In genomic region chr9:106859957-106860715, GRCh38 we compare ENCODE assay signal across 1 cellular context.
TF ChIP-seq lines count a peak whose summit lies in the region.

No MANE protein-coding gene starts in this region.

TF ChIP-seq in HEK293, 187 proteins besides CTCF, POLR2A, EP300 and RAD21 (continued from another document and continues in another):
- TF ChIP-seq PRDM2 (tag by site-specific recombination; IDR thresholded peaks at IDR 0.05; ENCODE audit: borderline replicate concordance) = no peak
- TF ChIP-seq ZNF596 (tag by site-specific recombination; IDR thresholded peaks at IDR 0.05) = 0 out of 2 replicates have a peak, but pooled peaks have one; percentile 5
- TF ChIP-seq ZBTB26 (tag by site-specific recombination; optimal IDR thresholded peaks at IDR 0.05) = peak; percentile 44
- TF ChIP-seq ZFHX2 (tag by site-specific recombination; conservative IDR thresholded peaks at IDR 0.05) = no peak
- no peak for TF ChIP-seq ZNF202 (tag by site-specific recombination; IDR thresholded peaks at IDR 0.05; ENCODE audit: borderline replicate concordance)
- no peak for TF ChIP-seq REPIN1 (tag by site-specific recombination; IDR thresholded peaks at IDR 0.05; ENCODE audit: low read depth)
- TF ChIP-seq ZNF335 (tag by site-specific recombination; conservative IDR thresholded peaks at IDR 0.05) = peak; percentile 86
- TF ChIP-seq ZNF248 (tag by site-specific recombination; IDR thresholded peaks at IDR 0.05) = no peak
- no peak for TF ChIP-seq ZNF311 (tag by site-specific recombination; IDR thresholded peaks at IDR 0.05; ENCODE audit: borderline replicate concordance)
- TF ChIP-seq ZNF560 (tag by site-specific recombination; IDR thresholded peaks at IDR 0.05; ENCODE audit: borderline replicate concordance) = no peak
- no peak for TF ChIP-seq REST (tag by site-specific recombination; IDR thresholded peaks at IDR 0.05)
- no peak for TF ChIP-seq ZNF184 (tag by site-specific recombination; IDR thresholded peaks at IDR 0.05)
- peak; percentile 23 for TF ChIP-seq PRDM10 (tag by site-specific recombination; IDR thresholded peaks at IDR 0.05)
- TF ChIP-seq ZBTB17 (tag by site-specific recombination; IDR thresholded peaks at IDR 0.05) = 0 out of 2 replicates have a peak, but pooled peaks have one; percentile 28
- no peak for TF ChIP-seq ZNF621 (tag by site-specific recombination; IDR thresholded peaks at IDR 0.05)
- no peak for TF ChIP-seq ZNF239 (tag by site-specific recombination; IDR thresholded peaks at IDR 0.05)
- peak; percentile 26; the same call in 1 of the 2 replicates for TF ChIP-seq ZNF600 (tag by site-specific recombination; IDR thresholded peaks at IDR 0.05)
- TF ChIP-seq ZNF629 (tag by site-specific recombination; IDR thresholded peaks at IDR 0.05) = no peak
- TF ChIP-seq WT1 (tag by site-specific recombination; IDR thresholded peaks at IDR 0.05) = no peak
- peak; percentile 50; the same call in 1 of the 2 replicates for TF ChIP-seq ZNF366 (tag by site-specific recombination; conservative IDR thresholded peaks at IDR 0.05)
- TF ChIP-seq GFI1B (tag by site-specific recombination; IDR thresholded peaks at IDR 0.05) = no peak
- TF ChIP-seq ZNF792 (tag by site-specific recombination; IDR thresholded peaks at IDR 0.05) = no peak
- TF ChIP-seq ZNF433 (tag by site-specific recombination; IDR thresholded peaks at IDR 0.05; ENCODE audit: low read depth) = no peak
- TF ChIP-seq SETDB1 (IDR thresholded peaks at IDR 0.05; ENCODE audit: insufficient read length, low read length) = no peak
- no peak for TF ChIP-seq ZNF10 (tag by site-specific recombination; IDR thresholded peaks at IDR 0.05)
- TF ChIP-seq YY1 (tag by site-specific recombination; IDR thresholded peaks at IDR 0.05) = no peak
- no peak for TF ChIP-seq ZNF132 (tag by site-specific recombination; IDR thresholded peaks at IDR 0.05; ENCODE audit: borderline replicate concordance)
- no peak for TF ChIP-seq ZNF280D (tag by site-specific recombination; IDR thresholded peaks at IDR 0.05)
- TF ChIP-seq ZNF121 (tag by site-specific recombination; IDR thresholded peaks at IDR 0.05) = no peak
- TF ChIP-seq FEZF1 (tag by site-specific recombination; IDR thresholded peaks at IDR 0.05) = peak; percentile 35; the same call in 1 of the 2 replicates
- TF ChIP-seq ZNF626 (tag by site-specific recombination; IDR thresholded peaks at IDR 0.05) = no peak
- no peak for TF ChIP-seq ZNF157 (tag by site-specific recombination; IDR thresholded peaks at IDR 0.05)
- TF ChIP-seq SP2 (tag by site-specific recombination; IDR thresholded peaks at IDR 0.05) = peak; percentile 26; the same call in 1 of the 2 replicates
- peak; percentile 63 for TF ChIP-seq ZBTB11 (tag by site-specific recombination; conservative IDR thresholded peaks at IDR 0.05; ENCODE audit: low read depth)
- TF ChIP-seq EGR2 (tag by site-specific recombination; IDR thresholded peaks at IDR 0.05; ENCODE audit: low read depth) = no peak
- no peak for TF ChIP-seq ZNF138 (tag by site-specific recombination; IDR thresholded peaks at IDR 0.05; ENCODE audit: borderline replicate concordance)
- TF ChIP-seq ZBTB48 (tag by site-specific recombination; IDR thresholded peaks at IDR 0.05) = no peak
- TF ChIP-seq ZNF510 (tag by site-specific recombination; IDR thresholded peaks at IDR 0.05; ENCODE audit: insufficient replicate concordance) = no peak
